Comparison of ENCODE assay signal across 7 cellular contexts in the genomic region with DNA sequence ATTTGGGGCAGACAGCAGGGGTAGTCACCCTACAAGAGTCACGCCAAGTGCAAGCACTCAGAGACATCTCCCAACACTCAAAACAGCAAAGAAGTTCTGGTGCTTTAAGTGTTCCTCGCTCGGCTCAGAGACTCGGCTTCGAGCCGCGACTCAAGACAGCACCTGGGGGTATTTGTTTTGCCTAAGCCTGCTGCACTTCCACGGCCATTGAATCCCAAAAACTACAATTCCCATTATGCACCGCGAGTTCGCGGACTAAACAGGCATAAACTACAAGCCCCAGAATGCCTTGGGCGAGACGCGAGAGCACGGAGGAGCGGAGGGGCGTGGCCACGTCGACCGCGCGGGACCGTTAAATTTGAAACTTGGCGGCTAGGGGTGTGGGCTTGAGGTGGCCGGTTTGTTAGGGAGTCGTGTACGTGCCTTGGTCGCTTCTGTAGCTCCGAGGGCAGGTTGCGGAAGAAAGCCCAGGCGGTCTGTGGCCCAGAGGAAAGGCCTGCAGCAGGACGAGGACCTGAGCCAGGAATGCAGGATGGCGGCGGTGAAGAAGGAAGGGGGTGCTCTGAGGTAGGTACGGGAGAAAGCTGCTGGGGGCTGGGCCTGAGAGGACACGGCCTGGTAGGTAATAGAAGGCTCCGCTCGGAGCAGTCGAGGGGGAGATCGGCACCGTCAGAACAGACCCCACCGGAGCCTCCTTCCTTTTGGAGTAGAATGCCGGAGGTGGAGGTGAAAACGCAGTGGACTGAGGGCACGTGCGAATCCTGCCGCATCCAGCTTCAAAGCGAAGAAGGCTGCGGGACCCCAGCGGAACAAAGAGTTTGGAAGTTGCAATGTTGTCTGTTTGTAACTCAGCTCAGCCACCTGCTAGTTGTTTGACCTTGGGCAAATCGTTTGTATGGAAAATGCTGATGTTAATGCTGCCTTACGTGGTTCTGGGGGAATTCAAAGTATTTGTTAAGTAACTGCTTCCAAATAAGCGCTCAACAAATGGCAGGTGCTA.
DNase-seq lines count a peak whose midpoint lies in the region; ATAC-seq and TF ChIP-seq lines count a peak whose summit lies in the region.

A gene with protein sequence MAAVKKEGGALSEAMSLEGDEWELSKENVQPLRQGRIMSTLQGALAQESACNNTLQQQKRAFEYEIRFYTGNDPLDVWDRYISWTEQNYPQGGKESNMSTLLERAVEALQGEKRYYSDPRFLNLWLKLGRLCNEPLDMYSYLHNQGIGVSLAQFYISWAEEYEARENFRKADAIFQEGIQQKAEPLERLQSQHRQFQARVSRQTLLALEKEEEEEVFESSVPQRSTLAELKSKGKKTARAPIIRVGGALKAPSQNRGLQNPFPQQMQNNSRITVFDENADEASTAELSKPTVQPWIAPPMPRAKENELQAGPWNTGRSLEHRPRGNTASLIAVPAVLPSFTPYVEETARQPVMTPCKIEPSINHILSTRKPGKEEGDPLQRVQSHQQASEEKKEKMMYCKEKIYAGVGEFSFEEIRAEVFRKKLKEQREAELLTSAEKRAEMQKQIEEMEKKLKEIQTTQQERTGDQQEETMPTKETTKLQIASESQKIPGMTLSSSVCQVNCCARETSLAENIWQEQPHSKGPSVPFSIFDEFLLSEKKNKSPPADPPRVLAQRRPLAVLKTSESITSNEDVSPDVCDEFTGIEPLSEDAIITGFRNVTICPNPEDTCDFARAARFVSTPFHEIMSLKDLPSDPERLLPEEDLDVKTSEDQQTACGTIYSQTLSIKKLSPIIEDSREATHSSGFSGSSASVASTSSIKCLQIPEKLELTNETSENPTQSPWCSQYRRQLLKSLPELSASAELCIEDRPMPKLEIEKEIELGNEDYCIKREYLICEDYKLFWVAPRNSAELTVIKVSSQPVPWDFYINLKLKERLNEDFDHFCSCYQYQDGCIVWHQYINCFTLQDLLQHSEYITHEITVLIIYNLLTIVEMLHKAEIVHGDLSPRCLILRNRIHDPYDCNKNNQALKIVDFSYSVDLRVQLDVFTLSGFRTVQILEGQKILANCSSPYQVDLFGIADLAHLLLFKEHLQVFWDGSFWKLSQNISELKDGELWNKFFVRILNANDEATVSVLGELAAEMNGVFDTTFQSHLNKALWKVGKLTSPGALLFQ (plus strand): TSS at position 381 of the 1,000 bp plus-strand sequence. CDS start 152 bp downstream, at position 533.

- H3K4me3 ChIP-seq in retinal pigment epithelial cell (ENCODE audit: low read length), result peak within 1 kb of the TSS; percentile 98

- ATAC-seq in GM18511 (IDR thresholded peaks at IDR 0.05; ENCODE audit: unreplicated experiment) (peak; percentile 87), HG02981 (IDR thresholded peaks at IDR 0.05; ENCODE audit: unreplicated experiment) (peak; percentile 91)

- DNase-seq in NCI-H2029 treated with DMSO at 0.1 percent for 48 hours (lab: John Stamatoyannopoulos, UW) (peak; percentile 63), T-helper 22 cell (ENCODE audit: low read depth) (peak; percentile 84), astrocyte of the hippocampus (ENCODE audit: low read depth, low spot score) (peak; percentile 96), hypothalamus (lab: John Stamatoyannopoulos, UW) (peak; percentile 29 to 95 (median 80)), retinal pigment epithelial cell (ENCODE audit: low read depth) (peak; percentile 68)

- no peak for TF ChIP-seq CTCF in retinal pigment epithelial cell (conservative IDR thresholded peaks at IDR 0.05; ENCODE audit: low read depth, low read length)

Comparison
In these comparisons a context has a peak if more than half of its experiments do, and no peak if none do; other contexts are left out.
1. Peak in every context shown above with its lines: DNase-seq, ATAC-seq and H3K4me3 ChIP-seq.